ENCODE assay signal across 10 cellular contexts in genomic region chr17:48615212-48615962, GRCh38. TPM values are rescaled to one million over a fixed set of nuclear protein-coding genes. Genes with fewer than 3 reads are reported as not detected.
A peak's percentile ranks its signal among the peaks of the same experiment; 100 is the strongest.
DNase-seq lines count a peak whose midpoint lies in the region; ATAC-seq, FAIRE-seq and TF ChIP-seq lines count a peak whose summit lies in the region.
"Had no signal": no experiment of that assay in that cellular context is flagged by ENCODE, and none has a peak within 500 bp of the region (broad histone marks: within the 10 kb centered on the region; RNA-seq: fewer than 3 reads in every experiment).

Gene HOXB8 (minus strand): TSS chr17:48615292. CDS start chr17:48614704, 588 bp downstream.

- peaks cover 99% of the 10 kb centered on the region for H3K27me3 ChIP-seq in NT2/D1 (ENCODE audit: insufficient read depth, insufficient read length)
- peaks cover 36 to 100% (median 94%) of the 10 kb centered on the region in 4 donors for H3K27me3 ChIP-seq in esophagus muscularis mucosa
- peaks cover 93 to 97% (median 97%) of the 10 kb centered on the region in 3 donors for H3K27me3 ChIP-seq in gastrocnemius medialis
- peaks cover 89 to 100% (median 96%) of the 10 kb centered on the region in 9 donors for H3K27me3 ChIP-seq in heart left ventricle

- H3K9me3 ChIP-seq in NT2/D1 (ENCODE audit: insufficient read depth, low read length) (no peaks in the 10 kb centered on the region), esophagus muscularis mucosa (no peaks in the 10 kb centered on the region), gastrocnemius medialis (no peaks in the 10 kb centered on the region), heart left ventricle (no peaks in the 10 kb centered on the region)
- H3K9me3 ChIP-seq: prostate gland had no signal

- TF ChIP-seq EP300 in esophagus muscularis mucosa (IDR thresholded peaks at IDR 0.05) = no peak

- FAIRE-seq in G401.6 (lab: Jason Lieb, UNC) = peak; percentile 63
- FAIRE-seq: TTC549 had no signal

- H3K9ac ChIP-seq in NT2/D1 (ENCODE audit: insufficient read length, low read depth) = peak within 1 kb of the TSS; percentile 50

- ATAC-seq in gastrocnemius medialis (no peak), GM18502 (IDR thresholded peaks at IDR 0.05; ENCODE audit: poor library complexity, unreplicated experiment) (no peak), heart left ventricle (no peak), GM21529 (IDR thresholded peaks at IDR 0.05; ENCODE audit: unreplicated experiment) (no peak), GM18907 (IDR thresholded peaks at IDR 0.05; ENCODE audit: unreplicated experiment) (no peak)

- 13% methylated on average over 34 of the region's 34 CpGs for WGBS in esophagus muscularis mucosa
- 8 to 12% (median 10%) methylated on average over 34 of the region's 34 CpGs for WGBS in heart left ventricle, 4 donors

- DNase-seq in NT2/D1 (ENCODE audit: low read depth, low spot score) (no peak), esophagus muscularis mucosa (ENCODE audit: extremely low spot score) (no peak), gastrocnemius medialis (no peak), heart left ventricle (no peak)

- peaks cover 14% of the 10 kb centered on the region for H3K4me1 ChIP-seq in NT2/D1 (ENCODE audit: insufficient read depth, insufficient read length)
- peaks cover 44 to 69% (median 61%) of the 10 kb centered on the region in 4 donors for H3K4me1 ChIP-seq in esophagus muscularis mucosa
- H3K4me1 ChIP-seq in gastrocnemius medialis = peaks cover 4 to 20% of the 10 kb centered on the region in 2 donors
- peaks cover 0 to 51% (median 17%) of the 10 kb centered on the region in 12 donors for H3K4me1 ChIP-seq in heart left ventricle

- H3K36me3 ChIP-seq in NT2/D1 (ENCODE audit: insufficient read depth, insufficient read length, low read length) (no peaks in the 10 kb centered on the region), esophagus muscularis mucosa (no peaks in the 10 kb centered on the region), gastrocnemius medialis (no peaks in the 10 kb centered on the region), heart left ventricle (no peaks in the 10 kb centered on the region)
- H3K36me3 ChIP-seq: prostate gland had no signal

- no peak within 1 kb of the TSS for H3K27ac ChIP-seq in esophagus muscularis mucosa (replicated peaks in 1 of 4)
- no peak within 1 kb of the TSS for H3K27ac ChIP-seq in gastrocnemius medialis
- H3K27ac ChIP-seq in heart left ventricle = no peak within 1 kb of the TSS
- H3K27ac ChIP-seq: prostate gland had no signal

- TF ChIP-seq POLR2A in esophagus muscularis mucosa (IDR thresholded peaks at IDR 0.05; ENCODE audit: low read depth) (no peak), gastrocnemius medialis (IDR thresholded peaks at IDR 0.05) (no peak), heart left ventricle (IDR thresholded peaks at IDR 0.05) (no peak)

- in situ Hi-C loops in gastrocnemius medialis (cut with MboI; ENCODE audit: low sequenced_read_pairs in 4 of 4) = no loop called here

- H3K4me3 ChIP-seq in NT2/D1 (ENCODE audit: insufficient read length, low read depth) (peak within 1 kb of the TSS; percentile 15), esophagus muscularis mucosa (peak within 1 kb of the TSS in 3 of 4 donors; percentile 6 to 37 (median 11)), gastrocnemius medialis (peak within 1 kb of the TSS; percentile 17 to 64 (median 37)), heart left ventricle (peak within 1 kb of the TSS in 1 of 12 donors; percentile 12)
- H3K4me3 ChIP-seq: prostate gland had no signal

- intact Hi-C loops in esophagus muscularis mucosa (cut with DNase I) (loop anchor here (5.0 kb wide), 1 partner anchor 278 kb away; no protein-coding TSS in a partner anchor), gastrocnemius medialis (cut with DNase I; ENCODE audit: low total_unique reads) (loop anchor here (5.0 kb wide), 2 partner anchors 278 to 588 kb away; no protein-coding TSS in a partner anchor), heart left ventricle (cut with DNase I) (loop anchor here (5.0 to 10.0 kb wide), 9 partner anchors 278 to 591 kb away; no protein-coding TSS in a partner anchor)

- no peak for TF ChIP-seq CTCF in esophagus muscularis mucosa (IDR thresholded peaks at IDR 0.05)
- no peak for TF ChIP-seq CTCF in gastrocnemius medialis (IDR thresholded peaks at IDR 0.05 in 4 of 5, conservative IDR thresholded peaks at IDR 0.05 in 1 of 5)
- no peak for TF ChIP-seq CTCF in heart left ventricle (IDR thresholded peaks at IDR 0.05)

RNA-seq across cellular contexts. Expression of gene HOXB8, which starts in this region (rescaled TPM):
- total RNA-seq in esophagus muscularis mucosa = not detected
- total RNA-seq in gastrocnemius medialis = under 1 TPM in 1 of 4 donors, not detected in 3; 0.27 TPM
- total RNA-seq in heart left ventricle = not detected
- polyA plus RNA-seq in heart left ventricle = not detected
